ENCODE assay signal across 8 cellular contexts in genomic region chr9:127567119-127567897, GRCh38. TPM values are rescaled to one million over a fixed set of nuclear protein-coding genes. Genes with fewer than 3 reads are reported as not detected.
DNase-seq lines count a peak whose midpoint lies in the region; ATAC-seq and TF ChIP-seq lines count a peak whose summit lies in the region.

No MANE protein-coding gene starts in this region.

- H3K9me3 ChIP-seq in left ventricle myocardium inferior (replicated peaks): no peaks in the 10 kb centered on the region
- H3K9me3 ChIP-seq in sigmoid colon: no peaks in the 10 kb centered on the region

- H3K4me1 ChIP-seq in left ventricle myocardium inferior: peaks cover 64% of the 10 kb centered on the region
- peaks cover 0 to 58% (median 49%) of the 10 kb centered on the region in 4 donors for H3K4me1 ChIP-seq in sigmoid colon

- DNase-seq in activated T-cell treated with anti-CD3 and anti-CD28 coated beads, Interleukin-2, amount 50 U/mL, for 24 hours: no peak
- DNase-seq in activated T-cell treated with anti-CD3 and anti-CD28 coated beads, Interleukin-2, amount 50 U/mL, for 48 hours: no peak
- no peak for DNase-seq in activated T-helper 1 cell treated with anti-CD3 and anti-CD28 coated beads, Interleukin-12 subunit alpha, Interleukin-12 subunit beta, Interleukin-2, Interleukin-4 antibody, amounts not matched to agents 30 ng/mL and 10 ng/mL and 1 ng/mL, durations not matched to agents 14 hours and 24 hours and 36 hours (ENCODE audit: low spot score)
- peak; percentile 71 for DNase-seq in left ventricle myocardium inferior
- peak; percentile 88 for DNase-seq in sigmoid colon
- no peak for DNase-seq in ecto neural progenitor cell (ENCODE audit: low spot score)
- no peak for DNase-seq in MV-4-11 (lab: John Stamatoyannopoulos, UW)

- no peak for TF ChIP-seq CTCF in left ventricle myocardium inferior (IDR thresholded peaks at IDR 0.05; ENCODE audit: borderline replicate concordance)
- TF ChIP-seq CTCF in sigmoid colon (IDR thresholded peaks at IDR 0.05): no peak

- H3K36me3 ChIP-seq in left ventricle myocardium inferior: peaks cover 6% of the 10 kb centered on the region
- H3K36me3 ChIP-seq in sigmoid colon: no peaks in the 10 kb centered on the region

- no peak overlapping the region for H3K27ac Mint-ChIP-seq in activated T-cell treated with anti-CD3 and anti-CD28 coated beads, Interleukin-2, amount 50 U/mL, for 24 hours
- H3K27ac Mint-ChIP-seq in activated T-helper 1 cell treated with anti-CD3 and anti-CD28 coated beads, Interleukin-12 subunit alpha, Interleukin-12 subunit beta, Interleukin-2, Interleukin-4 antibody, amounts not matched to agents 30 ng/mL and 10 ng/mL and 1 ng/mL, durations not matched to agents 14 hours and 24 hours and 36 hours: no peak overlapping the region

- H3K36me3 Mint-ChIP-seq in activated T-cell treated with anti-CD3 and anti-CD28 coated beads, Interleukin-2, amount 50 U/mL, for 24 hours (ENCODE audit: low read depth): peaks cover 2% of the 10 kb centered on the region
- peaks cover 5% of the 10 kb centered on the region for H3K36me3 Mint-ChIP-seq in activated T-helper 1 cell treated with anti-CD3 and anti-CD28 coated beads, Interleukin-12 subunit alpha, Interleukin-12 subunit beta, Interleukin-2, Interleukin-4 antibody, amounts not matched to agents 30 ng/mL and 10 ng/mL and 1 ng/mL, durations not matched to agents 14 hours and 24 hours and 36 hours (ENCODE audit: low read depth)

- 8 to 40% methylated on average over 19 of the region's 19 CpGs for WGBS in sigmoid colon, 2 donors

- H3K27me3 ChIP-seq in left ventricle myocardium inferior (ENCODE audit: low read depth) (no peaks in the 10 kb centered on the region), sigmoid colon (no peaks in the 10 kb centered on the region)

- intact Hi-C loops in activated T-helper 1 cell treated with anti-CD3 and anti-CD28 coated beads, Interleukin-12 subunit alpha, Interleukin-12 subunit beta, Interleukin-2, Interleukin-4 antibody, amounts not matched to agents 30 ng/mL and 10 ng/mL and 1 ng/mL, durations not matched to agents 14 hours and 24 hours and 36 hours (cut with micrococcal nuclease): no loop called here
- intact Hi-C loops in left ventricle myocardium inferior (cut with micrococcal nuclease): no loop called here
- intact Hi-C loops in sigmoid colon (cut with DNase I): loop anchor here (2.0 kb wide), 1 partner anchor 27 kb away; no protein-coding TSS in a partner anchor

- H3K4me1 Mint-ChIP-seq in activated T-cell treated with anti-CD3 and anti-CD28 coated beads, Interleukin-2, amount 50 U/mL, for 24 hours (ENCODE audit: low read depth): peaks cover 26% of the 10 kb centered on the region
- H3K4me1 Mint-ChIP-seq in activated T-helper 1 cell treated with anti-CD3 and anti-CD28 coated beads, Interleukin-12 subunit alpha, Interleukin-12 subunit beta, Interleukin-2, Interleukin-4 antibody, amounts not matched to agents 30 ng/mL and 10 ng/mL and 1 ng/mL, durations not matched to agents 14 hours and 24 hours and 36 hours (ENCODE audit: low read depth): peaks cover 36% of the 10 kb centered on the region

- peak overlapping the region; percentile 57 for H3K4me3 Mint-ChIP-seq in activated T-cell treated with anti-CD3 and anti-CD28 coated beads, Interleukin-2, amount 50 U/mL, for 24 hours
- peak overlapping the region; percentile 85 for H3K4me3 Mint-ChIP-seq in activated T-helper 1 cell treated with anti-CD3 and anti-CD28 coated beads, Interleukin-12 subunit alpha, Interleukin-12 subunit beta, Interleukin-2, Interleukin-4 antibody, amounts not matched to agents 30 ng/mL and 10 ng/mL and 1 ng/mL, durations not matched to agents 14 hours and 24 hours and 36 hours

- H3K27ac ChIP-seq in left ventricle myocardium inferior (replicated peaks) (peak overlapping the region; percentile 95), sigmoid colon (peak overlapping the region; percentile 89 to 97 (median 93))

- TF ChIP-seq POLR2A in sigmoid colon (IDR thresholded peaks at IDR 0.05): peak in 1 of 2 donors; percentile 34

- no peaks in the 10 kb centered on the region for H3K27me3 Mint-ChIP-seq in activated T-cell treated with anti-CD3 and anti-CD28 coated beads, Interleukin-2, amount 50 U/mL, for 24 hours
- H3K27me3 Mint-ChIP-seq in activated T-helper 1 cell treated with anti-CD3 and anti-CD28 coated beads, Interleukin-12 subunit alpha, Interleukin-12 subunit beta, Interleukin-2, Interleukin-4 antibody, amounts not matched to agents 30 ng/mL and 10 ng/mL and 1 ng/mL, durations not matched to agents 14 hours and 24 hours and 36 hours (ENCODE audit: insufficient read depth): no peaks in the 10 kb centered on the region

- no peaks in the 10 kb centered on the region for H3K9me3 Mint-ChIP-seq in activated T-cell treated with anti-CD3 and anti-CD28 coated beads, Interleukin-2, amount 50 U/mL, for 24 hours
- no peaks in the 10 kb centered on the region for H3K9me3 Mint-ChIP-seq in activated T-helper 1 cell treated with anti-CD3 and anti-CD28 coated beads, Interleukin-12 subunit alpha, Interleukin-12 subunit beta, Interleukin-2, Interleukin-4 antibody, amounts not matched to agents 30 ng/mL and 10 ng/mL and 1 ng/mL, durations not matched to agents 14 hours and 24 hours and 36 hours

- H3K4me3 ChIP-seq in left ventricle myocardium inferior (peak overlapping the region; percentile 94), sigmoid colon (peak overlapping the region; percentile 73 to 92 (median 82))

- no peak for TF ChIP-seq EP300 in sigmoid colon (IDR thresholded peaks at IDR 0.05)

- ATAC-seq in GM21528 (IDR thresholded peaks at IDR 0.05; ENCODE audit: low FRiP score, unreplicated experiment): no peak

RNA-seq across cellular contexts. Expression of gene STXBP1, which starts 44.8 kb away (rescaled TPM):
- 26.1 and 32.9 TPM in 2 replicates for total RNA-seq in activated T-helper 1 cell treated with anti-CD3 and anti-CD28 coated beads, Interleukin-12 subunit alpha, Interleukin-12 subunit beta, Interleukin-2, Interleukin-4 antibody, amounts not matched to agents 30 ng/mL and 10 ng/mL and 1 ng/mL, durations not matched to agents 14 hours and 24 hours and 36 hours
- total RNA-seq in left ventricle myocardium inferior (36.9 TPM), sigmoid colon (10 to 100 TPM; 32.3 to 97.2 (median 41.0) TPM)
- 1 to 10 TPM; 3.7 to 9.2 (median 9.0) TPM for polyA plus RNA-seq in sigmoid colon

Comparison
In these comparisons a context has a peak if more than half of its experiments do, and no peak if none do; other contexts are left out.
1. DNase-seq: peak in left ventricle myocardium inferior (single experiment) and sigmoid colon (single experiment); none in activated T-cell treated with anti-CD3 and anti-CD28 coated beads, Interleukin-2, amount 50 U/mL, for 24 hours (single experiment), activated T-cell treated with anti-CD3 and anti-CD28 coated beads, Interleukin-2, amount 50 U/mL, for 48 hours (0 of 2), activated T-helper 1 cell treated with anti-CD3 and anti-CD28 coated beads, Interleukin-12 subunit alpha, Interleukin-12 subunit beta, Interleukin-2, Interleukin-4 antibody, amounts not matched to agents 30 ng/mL and 10 ng/mL and 1 ng/mL, durations not matched to agents 14 hours and 24 hours and 36 hours (single experiment), ecto neural progenitor cell (single experiment) and MV-4-11 (single experiment).